ENCODE assay signal across 10 cellular contexts in the genomic region with DNA sequence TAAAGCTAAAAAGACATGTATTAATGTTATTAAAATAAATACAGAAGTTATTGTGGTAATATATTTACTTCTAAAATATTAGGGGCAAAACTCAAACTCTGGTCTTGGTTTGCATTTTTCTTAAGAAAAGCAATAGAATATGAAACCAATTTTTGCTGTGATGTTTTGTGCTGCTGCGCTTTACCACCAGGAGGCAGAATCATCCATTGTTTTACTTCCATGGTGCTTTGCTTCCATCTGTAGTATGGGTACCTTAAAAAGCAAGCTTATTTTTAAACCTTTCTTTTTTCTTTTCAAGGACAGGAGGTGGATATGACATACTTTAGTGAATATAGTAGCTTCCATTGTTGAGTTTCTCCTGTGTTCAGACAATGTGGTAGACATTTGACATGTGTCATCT. TPM values are rescaled to one million over a fixed set of nuclear protein-coding genes. Genes with fewer than 3 reads are reported as not detected.
DNase-seq lines count a peak whose midpoint lies in the region; ATAC-seq and TF ChIP-seq lines count a peak whose summit lies in the region.
"Had no signal": no experiment of that assay in that cellular context is flagged by ENCODE, and none has a peak within 500 bp of the region (broad histone marks: within the 10 kb centered on the region; RNA-seq: fewer than 3 reads in every experiment).

No MANE protein-coding gene starts in this region.

- no peaks in the 10 kb centered on the region for H3K9me3 ChIP-seq in Panc1 (ENCODE audit: control insufficient read depth, insufficient read depth, low read depth, low read length)
- H3K9me3 ChIP-seq: Peyer's patch had no signal

- no peak overlapping the region for H3K4me3 ChIP-seq in GM12875 (ENCODE audit: low read depth, low read length)
- no peak overlapping the region for H3K4me3 ChIP-seq in Panc1 (ENCODE audit: low read depth in 2 of 2, low read length in 2 of 2)
- H3K4me3 ChIP-seq in foreskin fibroblast (ENCODE audit: low read depth in 1 of 2, low read length in 2 of 2), result no peak overlapping the region
- H3K4me3 ChIP-seq: Peyer's patch had no signal

- no peaks in the 10 kb centered on the region for H3K4me1 ChIP-seq in Panc1 (ENCODE audit: control insufficient read depth, insufficient read depth, low read length)
- H3K4me1 ChIP-seq: parathyroid adenoma, Peyer's patch had no signal

- H3K27me3 ChIP-seq in Panc1 (ENCODE audit: control insufficient read depth, insufficient read depth, low read length), result peaks cover 6% of the 10 kb centered on the region; the same call in 1 of the 2 replicates
- H3K27me3 ChIP-seq: Peyer's patch had no signal

- H3K9me3 Mint-ChIP-seq in CD14-positive monocyte, result no peaks in the 10 kb centered on the region

- TF ChIP-seq CTCF in CD14-positive monocyte (IDR thresholded peaks at IDR 0.05) (peak; percentile 55), GM12875 (IDR thresholded peaks at IDR 0.05; ENCODE audit: borderline replicate concordance, insufficient read depth, low read depth, low read length) (peak; percentile 71), Panc1 (IDR thresholded peaks at IDR 0.05) (peak; percentile 40; the same call in 1 of the 2 replicates), foreskin fibroblast (IDR thresholded peaks at IDR 0.05; ENCODE audit: low read depth, low read length) (peak; percentile 24)

- POLR2A ChIA-PET in Panc1 (lab: Charles Lee), result no interaction called here

- H3K36me3 Mint-ChIP-seq in CD14-positive monocyte, result no peaks in the 10 kb centered on the region

- in situ Hi-C loops in Panc1 (cut with HindIII; ENCODE audit: low pct_unique_long_range_greater_than_20kb, low sequenced_read_pairs), result no loop called here

- CTCF ChIA-PET in Panc1 (lab: Charles Lee), result no interaction called here

- ATAC-seq in Panc1 (no peak), HG03159 (IDR thresholded peaks at IDR 0.05; ENCODE audit: unreplicated experiment) (no peak), HG03139 (IDR thresholded peaks at IDR 0.05; ENCODE audit: unreplicated experiment) (no peak)

- no peaks in the 10 kb centered on the region for H3K36me3 ChIP-seq in Panc1 (ENCODE audit: control insufficient read depth, insufficient read depth, low read length)
- H3K36me3 ChIP-seq: Peyer's patch had no signal

- intact Hi-C loops in CD14-positive monocyte (cut with micrococcal nuclease) (no loop called here), Panc1 (cut with micrococcal nuclease; ENCODE audit: unreplicated experiment) (no loop called here)

- H3K27me3 Mint-ChIP-seq in CD14-positive monocyte (ENCODE audit: low read depth in 3 of 3), result peaks cover 4 to 8% (median 5%) of the 10 kb centered on the region in 3 donors

- no peak overlapping the region for H3K27ac Mint-ChIP-seq in CD14-positive monocyte

- no TSS peak for BruUV-seq in Panc1 (replicated peaks; lab: Mats Ljungman, UMichigan)

- DNase-seq in CD14-positive monocyte (ENCODE audit: low spot score) (no peak), Panc1 (ENCODE audit: low read depth, low spot score) (peak; percentile 5), foreskin fibroblast (no peak), NCI-H2227 treated with DMSO at 0.1 percent for 48 hours (lab: John Stamatoyannopoulos, UW) (no peak)
- DNase-seq: HCEC 1CT, Peyer's patch had no signal

- no peak overlapping the region for H3K27ac ChIP-seq in Panc1 (ENCODE audit: low read length)
- H3K27ac ChIP-seq: parathyroid adenoma, Peyer's patch had no signal

- no peaks in the 10 kb centered on the region for H3K4me1 Mint-ChIP-seq in CD14-positive monocyte

- H3K4me3 Mint-ChIP-seq in CD14-positive monocyte, result no peak overlapping the region

RNA-seq across cellular contexts. Expression of gene MRPL3, which starts 46.6 kb away (rescaled TPM):
- 10 to 100 TPM; 62.9 to 66.3 TPM for polyA plus RNA-seq in CD14-positive monocyte
- total RNA-seq in Panc1 (2021; ENCODE audit: unreplicated experiment), result 129 TPM
- 102 TPM for polyA plus RNA-seq in Panc1 (2012; ENCODE audit: insufficient read length)
